ENCODE assay signal across 2 cellular contexts in genomic region chr5:178238711-178239592, GRCh38.
TF ChIP-seq lines count a peak whose summit lies in the region.

No MANE protein-coding gene starts in this region.

TF ChIP-seq in IMR-90, 13 proteins besides CTCF, POLR2A, EP300 and RAD21:
- no peak for TF ChIP-seq RFX5 (IDR thresholded peaks at IDR 0.05; ENCODE audit: low read depth, low read length)
- TF ChIP-seq MXI1 (IDR thresholded peaks at IDR 0.05; ENCODE audit: borderline replicate concordance, low read depth, low read length), result no peak
- no peak for TF ChIP-seq FOS (IDR thresholded peaks at IDR 0.05; ENCODE audit: low read depth, low read length)
- no peak for TF ChIP-seq MAZ (IDR thresholded peaks at IDR 0.05; ENCODE audit: borderline replicate concordance, low read depth, low read length)
- TF ChIP-seq SMC3 (IDR thresholded peaks at IDR 0.05; ENCODE audit: low read depth, low read length), result no peak
- no peak for TF ChIP-seq BHLHE40 (IDR thresholded peaks at IDR 0.05; ENCODE audit: low read depth, low read length)
- no peak for TF ChIP-seq USF2 (IDR thresholded peaks at IDR 0.05; ENCODE audit: low read depth, low read length)
- TF ChIP-seq ELK1 (IDR thresholded peaks at IDR 0.05; ENCODE audit: borderline replicate concordance, low read depth, low read length), result no peak
- no peak for TF ChIP-seq RCOR1 (IDR thresholded peaks at IDR 0.05; ENCODE audit: insufficient replicate concordance, low read length)

TF ChIP-seq in K562, 482 proteins besides CTCF, POLR2A, EP300 and RAD21:
- TF ChIP-seq PKNOX1 (IDR thresholded peaks at IDR 0.05), result peak; percentile 80
- TF ChIP-seq E2F3 (CRISPR knock-in tag; IDR thresholded peaks at IDR 0.05), result no peak
